ENCODE assay signal across 16 cellular contexts in genomic region chr12:30599631-30600030, GRCh38.
DNase-seq lines count a peak whose midpoint lies in the region; ATAC-seq, FAIRE-seq and TF ChIP-seq lines count a peak whose summit lies in the region.
"Had no signal": no experiment of that assay in that cellular context is flagged by ENCODE, and none has a peak within 500 bp of the region (broad histone marks: within the 10 kb centered on the region; RNA-seq: fewer than 3 reads in every experiment).

No MANE protein-coding gene starts in this region.

- H3K27ac ChIP-seq in A549 (no peak overlapping the region), coronary artery (no peak overlapping the region)
- H3K27ac ChIP-seq: KMS-11, SJSA1, upper lobe of right lung, WERI-Rb-1 had no signal

- ATAC-seq in A549 (peak; percentile 38 to 73; a peak in 4 of 6 replicates), GM18907 (IDR thresholded peaks at IDR 0.05; ENCODE audit: unreplicated experiment) (no peak)
- ATAC-seq: activated CD8-positive, alpha-beta memory T cell treated with anti-CD3 and anti-CD28 coated beads, Interleukin-2, amount 10 ng/mL, durations not matched to agents 7 days and 5 days; activated naive CD4-positive, alpha-beta T cell treated with anti-CD3 and anti-CD28 coated beads, Interleukin-2, amount 50 U/mL, for 72 hours; upper lobe of right lung had no signal

- H3K9me3 Mint-ChIP-seq in T-helper 2 cell treated with Interferon-gamma antibody and Interleukin-4, amounts not matched to agents 5 μg/mL and 100 μg/mL, for 36 hours = peaks cover 13% of the 10 kb centered on the region

- no peak for TF ChIP-seq EP300 in A549 (IDR thresholded peaks at IDR 0.05)

- no peak overlapping the region for H3K27ac Mint-ChIP-seq in T-helper 2 cell treated with Interferon-gamma antibody and Interleukin-4, amounts not matched to agents 5 μg/mL and 100 μg/mL, for 36 hours
- H3K27ac Mint-ChIP-seq: activated CD8-positive, alpha-beta memory T cell treated with anti-CD3 and anti-CD28 coated beads, Interleukin-2, amount 10 ng/mL, durations not matched to agents 7 days and 5 days; activated naive CD4-positive, alpha-beta T cell treated with anti-CD3 and anti-CD28 coated beads, Interleukin-2, amount 50 U/mL, for 72 hours had no signal

- no peak for TF ChIP-seq RAD21 in A549 (conservative IDR thresholded peaks at IDR 0.05 in 1 of 2, IDR thresholded peaks at IDR 0.05 in 1 of 2)

- WGBS in A549 (ENCODE audit: missing lambda C conversion rate) = 42% methylated on average over 2 of the region's 2 CpGs

- POLR2A ChIA-PET in A549 (lab: Yijun Ruan, JAX) = no interaction called here

- no peak for FAIRE-seq in A549 (lab: Jason Lieb, UNC)

- H3K36me3 Mint-ChIP-seq in T-helper 2 cell treated with Interferon-gamma antibody and Interleukin-4, amounts not matched to agents 5 μg/mL and 100 μg/mL, for 36 hours (ENCODE audit: low read depth) = no peaks in the 10 kb centered on the region

- DNase-seq in A549 (ENCODE audit: low read depth in 1 of 2, low spot score in 1 of 2) (peak in 1 of 2 experiments; percentile 57), NCI-H1092 treated with DMSO at 0.1 percent for 48 hours (lab: John Stamatoyannopoulos, UW) (peak; percentile 89), NCI-H524 treated with DMSO at 0.1 percent for 48 hours (lab: John Stamatoyannopoulos, UW) (peak; percentile 94), dermis microvascular lymphatic vessel endothelial cell (ENCODE audit: low read depth in 2 of 2) (peak; percentile 70 to 72), coronary artery (ENCODE audit: low spot score) (no peak), inferior parietal cortex (ENCODE audit: extremely low spot score) (no peak)
- no peak for DNase-seq in T-helper 2 cell treated with Interferon-gamma antibody and Interleukin-4, amounts not matched to agents 5 μg/mL and 100 μg/mL, for 36 hours (ENCODE audit: low spot score)
- DNase-seq: activated CD8-positive, alpha-beta memory T cell treated with anti-CD3 and anti-CD28 coated beads, Interleukin-2, amount 10 ng/mL, durations not matched to agents 7 days and 5 days; NK-92 treated with Interleukin-12 subunit alpha and Interleukin-12 subunit beta, amount 100 ng/mL, for 24 hours; posterior cingulate gyrus; upper lobe of right lung; WERI-Rb-1 had no signal

- no peaks in the 10 kb centered on the region for H3K4me1 ChIP-seq in A549
- H3K4me1 ChIP-seq: SJSA1, upper lobe of right lung had no signal

- TF ChIP-seq POLR2A in A549 (IDR thresholded peaks at IDR 0.05; ENCODE audit: low read length) = no peak

- H3K9me3 ChIP-seq in A549 = peaks cover 14% of the 10 kb centered on the region; the same call in 1 of the 3 replicates
- H3K9me3 ChIP-seq: SJSA1, upper lobe of right lung had no signal

- H3K4me3 Mint-ChIP-seq in T-helper 2 cell treated with Interferon-gamma antibody and Interleukin-4, amounts not matched to agents 5 μg/mL and 100 μg/mL, for 36 hours = no peak overlapping the region
- H3K4me3 Mint-ChIP-seq: activated CD8-positive, alpha-beta memory T cell treated with anti-CD3 and anti-CD28 coated beads, Interleukin-2, amount 10 ng/mL, durations not matched to agents 7 days and 5 days had no signal

- H3K4me1 Mint-ChIP-seq in T-helper 2 cell treated with Interferon-gamma antibody and Interleukin-4, amounts not matched to agents 5 μg/mL and 100 μg/mL, for 36 hours (ENCODE audit: low read depth) = no peaks in the 10 kb centered on the region
- H3K4me1 Mint-ChIP-seq: activated CD8-positive, alpha-beta memory T cell treated with anti-CD3 and anti-CD28 coated beads, Interleukin-2, amount 10 ng/mL, durations not matched to agents 7 days and 5 days had no signal

- CTCF ChIA-PET in A549 (lab: Yijun Ruan, JAX) = interaction anchor here (1.0 kb wide), 1 partner anchor 12 kb away, joined by 3 read pairs; no protein-coding TSS in a partner anchor

- no peak overlapping the region for H3K4me3 ChIP-seq in A549
- no peak overlapping the region for H3K4me3 ChIP-seq in coronary artery
- H3K4me3 ChIP-seq: SJSA1, upper lobe of right lung had no signal

- TF ChIP-seq CTCF in A549 (IDR thresholded peaks at IDR 0.05) (no peak), coronary artery (IDR thresholded peaks at IDR 0.05) (no peak)

- H3K4me2 ChIP-seq in A549 = no peak overlapping the region
- H3K4me2 ChIP-seq: KMS-11 had no signal

- no peaks in the 10 kb centered on the region for H3K27me3 Mint-ChIP-seq in T-helper 2 cell treated with Interferon-gamma antibody and Interleukin-4, amounts not matched to agents 5 μg/mL and 100 μg/mL, for 36 hours (ENCODE audit: low read depth)
- H3K27me3 Mint-ChIP-seq: activated CD8-positive, alpha-beta memory T cell treated with anti-CD3 and anti-CD28 coated beads, Interleukin-2, amount 10 ng/mL, durations not matched to agents 7 days and 5 days had no signal

TF ChIP-seq in A549, 52 proteins besides CTCF, POLR2A, EP300 and RAD21:
- TF ChIP-seq CBX2 (IDR thresholded peaks at IDR 0.05; ENCODE audit: borderline replicate concordance, low read depth) (no peak), CEBPB (IDR thresholded peaks at IDR 0.05) (peak in 1 of 2 experiments; percentile 55; a peak in 2 of 4 replicates)

Comparison
In these comparisons a context has a peak if more than half of its experiments do, and no peak if none do; other contexts are left out.
1. DNase-seq: peak in NCI-H1092 treated with DMSO at 0.1 percent for 48 hours (single experiment), NCI-H524 treated with DMSO at 0.1 percent for 48 hours (single experiment) and dermis microvascular lymphatic vessel endothelial cell (2 of 2); none in T-helper 2 cell treated with Interferon-gamma antibody and Interleukin-4, amounts not matched to agents 5 μg/mL and 100 μg/mL, for 36 hours (single experiment), coronary artery (single experiment) and inferior parietal cortex (single experiment).